15 cellular contexts compared by ENCODE assay signal in genomic region chr6:124400600-124400999, GRCh38.
DNase-seq lines count a peak whose midpoint lies in the region; ATAC-seq and TF ChIP-seq lines count a peak whose summit lies in the region.
"Had no signal": no experiment of that assay in that cellular context is flagged by ENCODE, and none has a peak within 500 bp of the region (broad histone marks: within the 10 kb centered on the region; RNA-seq: fewer than 3 reads in every experiment).

No MANE protein-coding gene starts in this region.

- no peak overlapping the region for H3K27ac Mint-ChIP-seq in stimulated activated naive B cell treated with anti-CD40 and anti-IgM and Interleukin-4, amounts not matched to agents 10 μg/mL and 1 μg/mL and 100 μg/mL, for 72 hours
- no peak overlapping the region for H3K27ac Mint-ChIP-seq in naive thymus-derived CD8-positive, alpha-beta T cell
- H3K27ac Mint-ChIP-seq: activated naive CD8-positive, alpha-beta T cell treated with anti-CD3 and anti-CD28 coated beads, Interleukin-2, amount 10 ng/mL, durations not matched to agents 7 days and 5 days; naive B cell had no signal

- H3K4me3 Mint-ChIP-seq in stimulated activated naive B cell treated with anti-CD40 and anti-IgM and Interleukin-4, amounts not matched to agents 10 μg/mL and 1 μg/mL and 100 μg/mL, for 72 hours, result no peak overlapping the region
- H3K4me3 Mint-ChIP-seq in naive thymus-derived CD8-positive, alpha-beta T cell, result no peak overlapping the region
- H3K4me3 Mint-ChIP-seq: activated naive CD8-positive, alpha-beta T cell treated with anti-CD3 and anti-CD28 coated beads, Interleukin-2, amount 10 ng/mL, durations not matched to agents 7 days and 5 days; naive B cell had no signal

- peak; percentile 47; the same call in 1 of the 2 replicates for TF ChIP-seq CTCF in A673 (conservative IDR thresholded peaks at IDR 0.05; ENCODE audit: low read depth, low read length)
- no peak for TF ChIP-seq CTCF in HEK293 (tag by site-specific recombination; IDR thresholded peaks at IDR 0.05)
- TF ChIP-seq CTCF in WERI-Rb-1 (IDR thresholded peaks at IDR 0.05; ENCODE audit: low read depth, low read length), result peak; percentile 42; the same call in 1 of the 2 replicates
- TF ChIP-seq CTCF in kidney epithelial cell (IDR thresholded peaks at IDR 0.05; ENCODE audit: insufficient read depth, low read length, poor library complexity, severe bottlenecking), result peak; percentile 54
- TF ChIP-seq CTCF in ascending aorta (IDR thresholded peaks at IDR 0.05), result no peak

- H3K9me3 Mint-ChIP-seq in stimulated activated naive B cell treated with anti-CD40 and anti-IgM and Interleukin-4, amounts not matched to agents 10 μg/mL and 1 μg/mL and 100 μg/mL, for 72 hours, result no peaks in the 10 kb centered on the region
- peaks cover 0 to 7% (median 0%) of the 10 kb centered on the region in 9 donors for H3K9me3 Mint-ChIP-seq in naive thymus-derived CD8-positive, alpha-beta T cell
- H3K9me3 Mint-ChIP-seq: activated naive CD8-positive, alpha-beta T cell treated with anti-CD3 and anti-CD28 coated beads, Interleukin-2, amount 10 ng/mL, durations not matched to agents 7 days and 5 days had no signal

- POLR2A ChIA-PET in A673 (lab: Charles Lee; ENCODE audit: low non-redundant PET), result no interaction called here
- POLR2A ChIA-PET in HEK293 (lab: Yijun Ruan, JAX), result no interaction called here
- POLR2A ChIA-PET in naive thymus-derived CD8-positive, alpha-beta T cell (lab: Charles Lee), result no interaction called here

- H3K27me3 ChIP-seq in A673 (replicated peaks; ENCODE audit: insufficient read depth, low read depth, low read length, poor library complexity), result no peaks in the 10 kb centered on the region
- H3K27me3 ChIP-seq in WERI-Rb-1 (ENCODE audit: insufficient read depth, low read depth, severe bottlenecking), result no peaks in the 10 kb centered on the region
- no peaks in the 10 kb centered on the region for H3K27me3 ChIP-seq in kidney epithelial cell (ENCODE audit: control insufficient read depth, insufficient read depth, low read length)
- H3K27me3 ChIP-seq in ascending aorta, result no peaks in the 10 kb centered on the region

- no peaks in the 10 kb centered on the region for H3K27me3 Mint-ChIP-seq in stimulated activated naive B cell treated with anti-CD40 and anti-IgM and Interleukin-4, amounts not matched to agents 10 μg/mL and 1 μg/mL and 100 μg/mL, for 72 hours
- H3K27me3 Mint-ChIP-seq in naive thymus-derived CD8-positive, alpha-beta T cell, result no peaks in the 10 kb centered on the region
- H3K27me3 Mint-ChIP-seq: activated naive CD8-positive, alpha-beta T cell treated with anti-CD3 and anti-CD28 coated beads, Interleukin-2, amount 10 ng/mL, durations not matched to agents 7 days and 5 days; naive B cell had no signal

- no peak for ATAC-seq in stimulated activated naive B cell treated with anti-CD40 and anti-IgM and Interleukin-4, amounts not matched to agents 10 μg/mL and 1 μg/mL and 100 μg/mL, for 72 hours (replicated peaks)
- no peak for ATAC-seq in GM18858 (IDR thresholded peaks at IDR 0.05; ENCODE audit: unreplicated experiment)
- ATAC-seq in naive thymus-derived CD8-positive, alpha-beta T cell, result no peak
- ATAC-seq: lower lobe of right lung had no signal

- H3K4me3 ChIP-seq in A673 (ENCODE audit: low read depth, low read length, poor library complexity, severe bottlenecking) (no peak overlapping the region), HEK293 (ENCODE audit: low read depth, low read length) (no peak overlapping the region), WERI-Rb-1 (ENCODE audit: low read depth, low read length) (no peak overlapping the region), kidney epithelial cell (ENCODE audit: low read depth, low read length) (no peak overlapping the region), ascending aorta (no peak overlapping the region)
- H3K4me3 ChIP-seq: lower lobe of right lung, SK-N-MC had no signal

- DNase-seq in A673 (ENCODE audit: low spot score) (no peak), WERI-Rb-1 (no peak), kidney epithelial cell (ENCODE audit: low read depth) (no peak), ascending aorta (ENCODE audit: low spot score in 2 of 2) (no peak)
- DNase-seq in stimulated activated naive B cell treated with anti-CD40 and anti-IgM and Interleukin-4, amounts not matched to agents 10 μg/mL and 1 μg/mL and 100 μg/mL, for 72 hours, result no peak
- DNase-seq in naive thymus-derived CD8-positive, alpha-beta T cell, result no peak
- DNase-seq: activated naive CD8-positive, alpha-beta T cell treated with anti-CD3 and anti-CD28 coated beads, Interleukin-2, amount 10 ng/mL, durations not matched to agents 7 days and 5 days; activated T-cell treated with anti-CD3 and anti-CD28 coated beads, Interleukin-2, amount 50 U/mL, for 48 hours; DMS 273 treated with DMSO at 0.1 percent for 48 hours; lower lobe of right lung; naive B cell; NCI-H187 treated with DMSO at 0.1 percent for 48 hours had no signal

- CTCF ChIA-PET in A673 (lab: Charles Lee), result no interaction called here
- CTCF ChIA-PET in HEK293 (lab: Yijun Ruan, JAX), result no interaction called here

- H3K36me3 ChIP-seq in A673 (ENCODE audit: insufficient read depth, low read length, poor library complexity, severe bottlenecking) (no peaks in the 10 kb centered on the region), HEK293 (ENCODE audit: control insufficient read depth in 2 of 2, insufficient read depth in 1 of 2, low read length in 2 of 2) (no peaks in the 10 kb centered on the region), WERI-Rb-1 (no peaks in the 10 kb centered on the region), kidney epithelial cell (ENCODE audit: control insufficient read depth, insufficient read depth, low read length) (no peaks in the 10 kb centered on the region), ascending aorta (no peaks in the 10 kb centered on the region)
- H3K36me3 ChIP-seq: lower lobe of right lung had no signal

- no peak overlapping the region for H3K27ac ChIP-seq in A673 (ENCODE audit: low read depth, low read length, poor library complexity, severe bottlenecking)
- H3K27ac ChIP-seq in HEK293 (ENCODE audit: extremely low read depth, low read depth, low read length), result no peak overlapping the region
- no peak overlapping the region for H3K27ac ChIP-seq in WERI-Rb-1
- H3K27ac ChIP-seq in ascending aorta, result no peak overlapping the region
- H3K27ac ChIP-seq: lower lobe of right lung, SK-N-MC had no signal

- H3K4me1 ChIP-seq in A673 (ENCODE audit: insufficient read depth, low read length, poor library complexity, severe bottlenecking) (no peaks in the 10 kb centered on the region), HEK293 (ENCODE audit: control insufficient read depth, insufficient read depth, low read length) (no peaks in the 10 kb centered on the region), ascending aorta (no peaks in the 10 kb centered on the region)
- H3K4me1 ChIP-seq: lower lobe of right lung had no signal

- no peaks in the 10 kb centered on the region for H3K4me1 Mint-ChIP-seq in stimulated activated naive B cell treated with anti-CD40 and anti-IgM and Interleukin-4, amounts not matched to agents 10 μg/mL and 1 μg/mL and 100 μg/mL, for 72 hours
- no peaks in the 10 kb centered on the region for H3K4me1 Mint-ChIP-seq in naive thymus-derived CD8-positive, alpha-beta T cell
- H3K4me1 Mint-ChIP-seq: activated naive CD8-positive, alpha-beta T cell treated with anti-CD3 and anti-CD28 coated beads, Interleukin-2, amount 10 ng/mL, durations not matched to agents 7 days and 5 days; naive B cell had no signal

- no TSS peak for BruUV-seq in A673 (replicated peaks; lab: Mats Ljungman, UMichigan)

- intact Hi-C loops in A673 (cut with micrococcal nuclease; ENCODE audit: unreplicated experiment) (no loop called here), ascending aorta (cut with DNase I) (no loop called here)

- no peaks in the 10 kb centered on the region for H3K9me3 ChIP-seq in A673 (ENCODE audit: low read depth, low read length, poor library complexity, severe bottlenecking)
- no peaks in the 10 kb centered on the region for H3K9me3 ChIP-seq in HEK293 (ENCODE audit: control insufficient read depth, insufficient read depth, low read depth, low read length)
- H3K9me3 ChIP-seq in WERI-Rb-1 (ENCODE audit: severe bottlenecking), result no peaks in the 10 kb centered on the region
- no peaks in the 10 kb centered on the region for H3K9me3 ChIP-seq in ascending aorta
- H3K9me3 ChIP-seq: lower lobe of right lung had no signal

- H3K36me3 Mint-ChIP-seq in stimulated activated naive B cell treated with anti-CD40 and anti-IgM and Interleukin-4, amounts not matched to agents 10 μg/mL and 1 μg/mL and 100 μg/mL, for 72 hours, result no peaks in the 10 kb centered on the region
- no peaks in the 10 kb centered on the region for H3K36me3 Mint-ChIP-seq in naive thymus-derived CD8-positive, alpha-beta T cell
- H3K36me3 Mint-ChIP-seq: activated naive CD8-positive, alpha-beta T cell treated with anti-CD3 and anti-CD28 coated beads, Interleukin-2, amount 10 ng/mL, durations not matched to agents 7 days and 5 days; naive B cell had no signal

TF ChIP-seq in HEK293, 187 proteins besides CTCF, POLR2A, EP300 and RAD21:
- TF ChIP-seq ZSCAN23 (tag by site-specific recombination; IDR thresholded peaks at IDR 0.05) (no peak), ZNF654 (tag by site-specific recombination; IDR thresholded peaks at IDR 0.05; ENCODE audit: low read depth) (peak; percentile 43)

Comparison
In these comparisons a context has a peak if more than half of its experiments do, and no peak if none do; other contexts are left out.
1. CTCF ChIP-seq: peak in A673 (single experiment), WERI-Rb-1 (single experiment) and kidney epithelial cell (single experiment); none in HEK293 (single experiment) and ascending aorta (0 of 3).